In the genomic region with DNA sequence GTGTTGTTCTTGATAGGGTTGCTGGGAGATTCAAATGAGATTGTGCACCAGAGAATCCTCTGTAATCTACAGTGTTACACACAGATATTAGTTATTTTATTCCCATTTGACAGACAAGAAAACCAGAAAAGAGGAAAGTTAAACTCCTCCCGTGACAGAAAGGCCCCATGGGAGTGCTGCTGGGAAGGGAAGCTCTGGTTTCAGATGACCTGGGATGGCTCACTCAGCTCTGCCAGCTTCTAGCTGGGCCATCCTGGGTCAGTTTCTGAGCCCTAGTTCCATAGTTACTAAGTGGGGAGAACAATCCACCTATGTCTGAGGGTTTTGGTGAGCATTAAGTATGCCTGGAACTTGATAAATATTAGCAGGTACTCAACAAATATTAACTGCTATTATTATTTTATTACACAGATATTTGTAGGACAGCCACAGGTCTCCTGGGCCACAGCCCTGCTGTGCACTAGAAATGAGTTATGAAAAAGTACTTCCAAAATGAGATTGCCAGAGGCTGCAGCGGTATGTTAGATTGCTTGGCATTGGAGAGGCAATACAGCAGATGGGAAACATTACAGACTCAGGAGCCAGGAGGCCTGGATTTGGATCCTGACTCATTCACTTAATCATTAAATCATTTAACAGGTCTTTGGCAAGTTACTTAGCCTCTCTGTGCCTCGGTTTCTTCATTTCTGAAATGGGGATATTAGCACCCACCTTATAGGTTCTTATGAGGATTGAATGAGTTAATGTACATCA, we compare ENCODE assay signal across 16 cellular contexts. TPM values are rescaled to one million over a fixed set of nuclear protein-coding genes. Genes with fewer than 3 reads are reported as not detected.
"Had no signal": no experiment of that assay in that cellular context is flagged by ENCODE, and none has a peak within 500 bp of the region (broad histone marks: within the 10 kb centered on the region; RNA-seq: fewer than 3 reads in every experiment).

No MANE protein-coding gene starts in this region.

- H3K4me3 ChIP-seq: esophagus squamous epithelium, heart right ventricle, pancreas, sigmoid colon, suprapubic skin, transverse colon had no signal

- H3K27ac Mint-ChIP-seq: activated naive CD8-positive, alpha-beta T cell; effector memory CD8-positive, alpha-beta T cell; natural killer cell; stimulated activated naive CD8-positive, alpha-beta T cell treated with anti-CD3 and anti-CD28 coated beads, Interleukin-15, Interleukin-2, amounts not matched to agents 100 ng/mL and 50 ng/mL, for 24 hours had no signal

- H3K4me3 Mint-ChIP-seq: activated naive CD8-positive, alpha-beta T cell; effector memory CD8-positive, alpha-beta T cell; natural killer cell; stimulated activated naive CD8-positive, alpha-beta T cell treated with anti-CD3 and anti-CD28 coated beads, Interleukin-15, Interleukin-2, amounts not matched to agents 100 ng/mL and 50 ng/mL, for 24 hours had no signal

- H3K36me3 ChIP-seq: esophagus squamous epithelium, heart right ventricle, neutrophil, pancreas, sigmoid colon, suprapubic skin, transverse colon had no signal

- H3K4me1 ChIP-seq: pancreas had no signal

- H3K9me3 Mint-ChIP-seq: effector memory CD8-positive, alpha-beta T cell; natural killer cell; stimulated activated naive CD8-positive, alpha-beta T cell treated with anti-CD3 and anti-CD28 coated beads, Interleukin-15, Interleukin-2, amounts not matched to agents 100 ng/mL and 50 ng/mL, for 24 hours had no signal

- H3K9me3 ChIP-seq: esophagus squamous epithelium, neutrophil, pancreas, sigmoid colon, suprapubic skin, transverse colon had no signal

- H3K36me3 Mint-ChIP-seq: activated naive CD8-positive, alpha-beta T cell; natural killer cell had no signal

- H3K4me1 Mint-ChIP-seq: natural killer cell had no signal

- DNase-seq: activated CD4-positive, alpha-beta T cell treated with anti-CD3 and anti-CD28 coated beads, Interleukin-2, amount 50 U/mL, for 48 hours; activated T-cell treated with anti-CD3 and anti-CD28 coated beads for 4 hours; effector memory CD8-positive, alpha-beta T cell; esophagus squamous epithelium; heart right ventricle; natural killer cell; pancreas; sigmoid colon; stimulated activated CD4-positive, alpha-beta T cell treated with anti-CD3 and anti-CD28 coated beads, Interleukin-12 subunit alpha, Interleukin-12 subunit beta, amount 100 ng/mL, for 4 hours; SW 1271; transverse colon had no signal

- H3K27me3 ChIP-seq: suprapubic skin had no signal

- H3K27ac ChIP-seq: esophagus squamous epithelium, neutrophil, pancreas, sigmoid colon, suprapubic skin, transverse colon had no signal

- ATAC-seq: effector memory CD8-positive, alpha-beta T cell; heart right ventricle; natural killer cell; pancreas had no signal

RNA-seq across cellular contexts. Expression of gene STON2, which starts 47.1 kb away (rescaled TPM):
- total RNA-seq: T-helper 2 cell treated with Interferon-gamma antibody and Interleukin-4, amounts not matched to agents 100 ng/mL and 5 ng/mL, for 36 hours had no signal
